Comparison of ENCODE assay signal across 1 cellular context in genomic region chr18:58615150-58616132, GRCh38.
TF ChIP-seq lines count a peak whose summit lies in the region.

No MANE protein-coding gene starts in this region.

TF ChIP-seq in HepG2, 621 proteins besides CTCF, POLR2A, EP300 and RAD21 (continued from another document):
- TF ChIP-seq ZNF850 (CRISPR knock-in tag; conservative IDR thresholded peaks at IDR 0.05) (no peak), SIN3B (IDR thresholded peaks at IDR 0.05; ENCODE audit: low read length) (no peak), ZFX (CRISPR knock-in tag; IDR thresholded peaks at IDR 0.05; ENCODE audit: low read depth) (no peak), MAFG (CRISPR knock-in tag; IDR thresholded peaks at IDR 0.05) (no peak)
